1 cellular context compared by ENCODE assay signal in genomic region chr7:73749931-73750776, GRCh38.
A peak's percentile ranks its signal among the peaks of the same experiment; 100 is the strongest.
TF ChIP-seq lines count a peak whose summit lies in the region.

No MANE protein-coding gene starts in this region.

TF ChIP-seq in K562, 482 proteins besides CTCF, POLR2A, EP300 and RAD21 (continued from another document and continues in another):
- TF ChIP-seq UBTF (IDR thresholded peaks at IDR 0.05; ENCODE audit: borderline replicate concordance in 1 of 2, low read depth in 2 of 2, low read length in 2 of 2) (no peak), ZNF778 (CRISPR knock-in tag; IDR thresholded peaks at IDR 0.05) (no peak), HNRNPL (IDR thresholded peaks at IDR 0.05; ENCODE audit: low read depth, low read length) (no peak), KLF6 (CRISPR knock-in tag; IDR thresholded peaks at IDR 0.05; ENCODE audit: borderline replicate concordance) (no peak), KDM2B (CRISPR knock-in tag; IDR thresholded peaks at IDR 0.05) (no peak), CBX5 (IDR thresholded peaks at IDR 0.05; ENCODE audit: borderline replicate concordance, low read depth) (no peak), ELF2 (CRISPR knock-in tag; IDR thresholded peaks at IDR 0.05) (no peak), SMARCC2 (IDR thresholded peaks at IDR 0.05; ENCODE audit: low read depth) (peak; percentile 44; the same call in 1 of the 2 replicates), ESRRA (IDR thresholded peaks at IDR 0.05; ENCODE audit: borderline replicate concordance, low read depth) (peak; percentile 24; the same call in 1 of the 2 replicates), TRIM24 (IDR thresholded peaks at IDR 0.05) (peak in 1 of 2 experiments; percentile 44; a peak in 1 of 4 replicates), ID3 (CRISPR knock-in tag; IDR thresholded peaks at IDR 0.05) (no peak), ID3 (tag; IDR thresholded peaks at IDR 0.05) (peak; percentile 56), ZNF668 (CRISPR knock-in tag; IDR thresholded peaks at IDR 0.05) (no peak), MXD1 (CRISPR knock-in tag; IDR thresholded peaks at IDR 0.05; ENCODE audit: borderline replicate concordance, poor library complexity, severe bottlenecking) (no peak), ZNF696 (CRISPR knock-in tag; conservative IDR thresholded peaks at IDR 0.05) (no peak), NCOR1 (IDR thresholded peaks at IDR 0.05) (peak; percentile 47), FOXJ2 (tag; IDR thresholded peaks at IDR 0.05) (no peak), HOXB6 (CRISPR knock-in tag; IDR thresholded peaks at IDR 0.05; ENCODE audit: borderline replicate concordance) (no peak), TAF7 (tag; IDR thresholded peaks at IDR 0.05) (no peak), CREB3L1 (IDR thresholded peaks at IDR 0.05; ENCODE audit: borderline replicate concordance, low read depth) (0 out of 2 replicates have a peak, but pooled peaks have one; percentile 7), TBL1XR1 (IDR thresholded peaks at IDR 0.05; ENCODE audit: low read length in 2 of 2) (0 out of 4 replicates have a peak, but pooled peaks of 1 of the 2 experiments have one; percentile 40), E2F1 (CRISPR knock-in tag; IDR thresholded peaks at IDR 0.05) (0 out of 2 replicates have a peak, but pooled peaks have one; percentile 30), IRF2 (CRISPR knock-in tag; IDR thresholded peaks at IDR 0.05) (no peak), STAT5B (CRISPR knock-in tag; IDR thresholded peaks at IDR 0.05) (no peak), DPF2 (IDR thresholded peaks at IDR 0.05) (0 out of 2 replicates have a peak, but pooled peaks have one; percentile 53), DEAF1 (CRISPR knock-in tag; IDR thresholded peaks at IDR 0.05) (no peak), MTA3 (IDR thresholded peaks at IDR 0.05; ENCODE audit: borderline replicate concordance) (0 out of 2 replicates have a peak, but pooled peaks have one; percentile 33), ZC3H8 (IDR thresholded peaks at IDR 0.05) (no peak), SAFB (IDR thresholded peaks at IDR 0.05; ENCODE audit: borderline replicate concordance, low read depth, low read length) (no peak), SMARCA4 (IDR thresholded peaks at IDR 0.05) (peak; percentile 66), TEAD2 (tag; IDR thresholded peaks at IDR 0.05) (no peak), MYC (IDR thresholded peaks at IDR 0.05; ENCODE audit: low read depth, low read length) (no peak), MYC (CRISPR knock-in tag; IDR thresholded peaks at IDR 0.05; ENCODE audit: borderline replicate concordance, low read depth) (no peak), GATAD2A (IDR thresholded peaks at IDR 0.05) (no peak), ATF6 (CRISPR knock-in tag; IDR thresholded peaks at IDR 0.05) (no peak), NCOA1 (IDR thresholded peaks at IDR 0.05; ENCODE audit: low read depth) (no peak), BHLHE40 (IDR thresholded peaks at IDR 0.05; ENCODE audit: low read length) (0 out of 2 replicates have a peak, but pooled peaks have one; percentile 30), CBX3 (IDR thresholded peaks at IDR 0.05; ENCODE audit: borderline replicate concordance in 1 of 2, low read length in 2 of 2) (0 out of 3 replicates have a peak, but pooled peaks of 1 of the 2 experiments have one; percentile 8), L3MBTL2 (IDR thresholded peaks at IDR 0.05) (0 out of 2 replicates have a peak, but pooled peaks have one; percentile 53), ZNF511 (CRISPR knock-in tag; IDR thresholded peaks at IDR 0.05) (no peak), TAL1 (IDR thresholded peaks at IDR 0.05) (peak; percentile 38; the same call in 1 of the 2 replicates), ZNF408 (CRISPR knock-in tag; IDR thresholded peaks at IDR 0.05; ENCODE audit: low read depth) (no peak), ZNF764 (CRISPR knock-in tag; IDR thresholded peaks at IDR 0.05; ENCODE audit: low read depth) (no peak), RERE (CRISPR knock-in tag; IDR thresholded peaks at IDR 0.05; ENCODE audit: borderline replicate concordance) (no peak), HNRNPH1 (optimal IDR thresholded peaks at IDR 0.05; ENCODE audit: low read depth, low read length) (no peak), RCOR1 (IDR thresholded peaks at IDR 0.05; ENCODE audit: borderline replicate concordance in 1 of 2, low read depth in 2 of 2, low read length in 2 of 2) (0 out of 4 replicates have a peak, but pooled peaks of 1 of the 2 experiments have one; percentile 12), ZNF76 (CRISPR knock-in tag; IDR thresholded peaks at IDR 0.05; ENCODE audit: borderline replicate concordance) (no peak)
